10 cellular contexts compared by ENCODE assay signal in genomic region chr6:50952092-50952932, GRCh38.
DNase-seq lines count a peak whose midpoint lies in the region; TF ChIP-seq lines count a peak whose summit lies in the region.
"Had no signal": no experiment of that assay in that cellular context is flagged by ENCODE, and none has a peak within 500 bp of the region (broad histone marks: within the 10 kb centered on the region; RNA-seq: fewer than 3 reads in every experiment).

No MANE protein-coding gene starts in this region.

- H3K4me1 Mint-ChIP-seq in MCF 10A (ENCODE audit: insufficient read depth, unreplicated experiment), result no peaks in the 10 kb centered on the region

- TF ChIP-seq CTCF in MCF 10A (IDR thresholded peaks at IDR 0.05; ENCODE audit: unreplicated experiment) (no peak), mammary epithelial cell (conservative IDR thresholded peaks at IDR 0.05 in 1 of 2, IDR thresholded peaks at IDR 0.05 in 1 of 2; ENCODE audit: extremely low read depth in 1 of 2, insufficient read depth in 1 of 2, low read depth in 1 of 2, low read length in 2 of 2) (no peak)

- H3K79me2 ChIP-seq in mammary epithelial cell (ENCODE audit: insufficient read depth, low read length), result no peaks in the 10 kb centered on the region

- no peak overlapping the region for H3K4me2 ChIP-seq in mammary epithelial cell (ENCODE audit: insufficient read depth, low read depth, low read length)

- H3K4me3 ChIP-seq in mammary epithelial cell (replicated peaks in 1 of 3; ENCODE audit: insufficient read depth in 1 of 3, low read depth in 2 of 3, low read length in 3 of 3) (no peak overlapping the region), ectodermal cell (ENCODE audit: insufficient read depth, low read depth, low read length) (no peak overlapping the region)

- no peak overlapping the region for H2AFZ ChIP-seq in mammary epithelial cell (ENCODE audit: low read depth, low read length)

- H3K36me3 ChIP-seq in mammary epithelial cell (ENCODE audit: insufficient read depth, low read length), result no peaks in the 10 kb centered on the region
- no peaks in the 10 kb centered on the region for H3K36me3 ChIP-seq in ectodermal cell (ENCODE audit: control insufficient read depth, insufficient read depth, low read length)

- H3K27ac Mint-ChIP-seq in MCF 10A (ENCODE audit: low read depth, unreplicated experiment), result no peak overlapping the region

- dilution Hi-C loops in mammary epithelial cell (cut with HindIII; ENCODE audit: low sequenced_read_pairs), result no loop called here

- H3K4me1 ChIP-seq in mammary epithelial cell (ENCODE audit: insufficient read depth, low read length) (no peaks in the 10 kb centered on the region), ectodermal cell (ENCODE audit: control insufficient read depth, insufficient read depth, low read length) (peaks cover 7% of the 10 kb centered on the region)

- POLR2A ChIA-PET in MCF 10A (lab: Yijun Ruan, JAX), result no interaction called here

- H3K4me3 Mint-ChIP-seq in MCF 10A (ENCODE audit: unreplicated experiment), result no peak overlapping the region

- in situ Hi-C loops in mammary epithelial cell (cut with MboI; ENCODE audit: low sequenced_read_pairs in 2 of 2), result no loop called here

- intact Hi-C loops in MCF 10A (cut with micrococcal nuclease) (no loop called here), mammary epithelial cell (cut with micrococcal nuclease) (no loop called here)

- no peaks in the 10 kb centered on the region for H3K27me3 Mint-ChIP-seq in MCF 10A (ENCODE audit: insufficient read depth, unreplicated experiment)

- H3K36me3 Mint-ChIP-seq in MCF 10A (ENCODE audit: insufficient read depth, unreplicated experiment), result no peaks in the 10 kb centered on the region

- H3K9me3 ChIP-seq in mammary epithelial cell (replicated peaks; ENCODE audit: insufficient read depth, low read length) (no peaks in the 10 kb centered on the region), ectodermal cell (ENCODE audit: control insufficient read depth, low read length) (no peaks in the 10 kb centered on the region)

- H3K27ac ChIP-seq in mammary epithelial cell (ENCODE audit: insufficient read depth, low read depth, low read length) (no peak overlapping the region), ectodermal cell (ENCODE audit: insufficient read depth, low read depth, low read length, poor library complexity, severe bottlenecking) (peak overlapping the region; percentile 29)

- no peaks in the 10 kb centered on the region for H4K20me1 ChIP-seq in mammary epithelial cell (ENCODE audit: insufficient read depth, low read length)

- peak; percentile 33 for DNase-seq in MCF 10A (ENCODE audit: unreplicated experiment)
- DNase-seq in mammary epithelial cell, result no peak
- DNase-seq in NCI-H187 treated with DMSO at 0.1 percent for 48 hours (lab: John Stamatoyannopoulos, UW), result peak; percentile 49
- DNase-seq in T-helper 2 cell, result no peak
- no peak for DNase-seq in SKM-1 treated with dmso at 0.1 percent for 144 hours (lab: John Stamatoyannopoulos, UW; ENCODE audit: unreplicated experiment)
- DNase-seq in stimulated activated naive CD4-positive, alpha-beta T cell (lab: John Stamatoyannopoulos, UW), result no peak
- no peak for DNase-seq in AG08396 (ENCODE audit: low spot score)
- DNase-seq: activated CD8-positive, alpha-beta memory T cell treated with anti-CD3 and anti-CD28 coated beads for 24 hours; NCI-H226 had no signal

- BruUV-seq in MCF 10A (replicated peaks; lab: Mats Ljungman, UMichigan) (no TSS peak), mammary epithelial cell (replicated peaks; lab: Mats Ljungman, UMichigan) (no TSS peak)

- CTCF ChIA-PET in MCF 10A (lab: Yijun Ruan, JAX) (interaction anchor here (0.7 kb wide), 2 partner anchors 54 to 122 kb away, joined by 3 read pairs; no protein-coding TSS in a partner anchor), mammary epithelial cell (lab: Charles Lee; ENCODE audit: low non-redundant PET) (no interaction called here)

- WGBS in mammary epithelial cell (ENCODE audit: low coverage, missing lambda C conversion rate), result 48% methylated on average over 7 of the region's 7 CpGs
- WGBS in ectodermal cell, 2 experiments, result 51 to 56% methylated on average over 7 of the region's 7 CpGs

- no peaks in the 10 kb centered on the region for H3K9me3 Mint-ChIP-seq in MCF 10A (ENCODE audit: unreplicated experiment)

- H3K27me3 ChIP-seq in mammary epithelial cell (ENCODE audit: insufficient read depth, low read length) (no peaks in the 10 kb centered on the region), ectodermal cell (ENCODE audit: control insufficient read depth, insufficient read depth, low read length, poor library complexity, severe bottlenecking) (no peaks in the 10 kb centered on the region)

- no peak overlapping the region for H3K9ac ChIP-seq in mammary epithelial cell (ENCODE audit: insufficient read depth, low read length)

Comparison
In these comparisons a context has a peak if more than half of its experiments do, and no peak if none do; other contexts are left out.
1. DNase-seq: peak in MCF 10A (single experiment) and NCI-H187 treated with DMSO at 0.1 percent for 48 hours (single experiment); none in mammary epithelial cell (single experiment), T-helper 2 cell (0 of 5), SKM-1 treated with dmso at 0.1 percent for 144 hours (single experiment), stimulated activated naive CD4-positive, alpha-beta T cell (0 of 6) and AG08396 (single experiment).